In genomic region chr14:58339664-58340063, GRCh38 we compare ENCODE assay signal across 10 cellular contexts. TPM values are rescaled to one million over a fixed set of nuclear protein-coding genes. Genes with fewer than 3 reads are reported as not detected.
"Had no signal": no experiment of that assay in that cellular context is flagged by ENCODE, and none has a peak within 500 bp of the region (broad histone marks: within the 10 kb centered on the region; RNA-seq: fewer than 3 reads in every experiment).

No MANE protein-coding gene starts in this region.

RNA-seq across cellular contexts. Expression of gene TOMM20L, which starts 56.1 kb away (rescaled TPM):
- total RNA-seq: activated CD4-positive, alpha-beta memory T cell treated with anti-CD3 and anti-CD28 coated beads, Interleukin-2, amount 10 ng/mL, durations not matched to agents 7 days and 5 days; activated CD4-positive, alpha-beta T cell treated with anti-CD3 and anti-CD28 coated beads for 36 hours; activated CD8-positive, alpha-beta memory T cell treated with anti-CD3 and anti-CD28 coated beads for 36 hours; activated naive CD8-positive, alpha-beta T cell treated with anti-CD3 and anti-CD28 coated beads for 36 hours; activated T-cell treated with anti-CD3 and anti-CD28 coated beads, Interleukin-2, amount 50 U/mL, for 72 hours; activated T-helper 2 cell treated with anti-CD3 and anti-CD28 coated beads, Interferon-gamma antibody, Interleukin-2, Interleukin-4, amounts not matched to agents 10 μg/mL and 5 μg/mL and 100 μg/mL, durations not matched to agents 14 hours and 24 hours and 36 hours; cardiac septum; PC-9; SK-MEL-5 had no signal
- polyA plus RNA-seq: adipose tissue had no signal
